ENCODE assay signal across 1 cellular context in genomic region chr16:81593481-81593880, GRCh38.
TF ChIP-seq lines count a peak whose summit lies in the region.

No MANE protein-coding gene starts in this region.

TF ChIP-seq in HepG2, 621 proteins besides CTCF, POLR2A, EP300 and RAD21 (continued from another document):
- TF ChIP-seq, protein P1, sequence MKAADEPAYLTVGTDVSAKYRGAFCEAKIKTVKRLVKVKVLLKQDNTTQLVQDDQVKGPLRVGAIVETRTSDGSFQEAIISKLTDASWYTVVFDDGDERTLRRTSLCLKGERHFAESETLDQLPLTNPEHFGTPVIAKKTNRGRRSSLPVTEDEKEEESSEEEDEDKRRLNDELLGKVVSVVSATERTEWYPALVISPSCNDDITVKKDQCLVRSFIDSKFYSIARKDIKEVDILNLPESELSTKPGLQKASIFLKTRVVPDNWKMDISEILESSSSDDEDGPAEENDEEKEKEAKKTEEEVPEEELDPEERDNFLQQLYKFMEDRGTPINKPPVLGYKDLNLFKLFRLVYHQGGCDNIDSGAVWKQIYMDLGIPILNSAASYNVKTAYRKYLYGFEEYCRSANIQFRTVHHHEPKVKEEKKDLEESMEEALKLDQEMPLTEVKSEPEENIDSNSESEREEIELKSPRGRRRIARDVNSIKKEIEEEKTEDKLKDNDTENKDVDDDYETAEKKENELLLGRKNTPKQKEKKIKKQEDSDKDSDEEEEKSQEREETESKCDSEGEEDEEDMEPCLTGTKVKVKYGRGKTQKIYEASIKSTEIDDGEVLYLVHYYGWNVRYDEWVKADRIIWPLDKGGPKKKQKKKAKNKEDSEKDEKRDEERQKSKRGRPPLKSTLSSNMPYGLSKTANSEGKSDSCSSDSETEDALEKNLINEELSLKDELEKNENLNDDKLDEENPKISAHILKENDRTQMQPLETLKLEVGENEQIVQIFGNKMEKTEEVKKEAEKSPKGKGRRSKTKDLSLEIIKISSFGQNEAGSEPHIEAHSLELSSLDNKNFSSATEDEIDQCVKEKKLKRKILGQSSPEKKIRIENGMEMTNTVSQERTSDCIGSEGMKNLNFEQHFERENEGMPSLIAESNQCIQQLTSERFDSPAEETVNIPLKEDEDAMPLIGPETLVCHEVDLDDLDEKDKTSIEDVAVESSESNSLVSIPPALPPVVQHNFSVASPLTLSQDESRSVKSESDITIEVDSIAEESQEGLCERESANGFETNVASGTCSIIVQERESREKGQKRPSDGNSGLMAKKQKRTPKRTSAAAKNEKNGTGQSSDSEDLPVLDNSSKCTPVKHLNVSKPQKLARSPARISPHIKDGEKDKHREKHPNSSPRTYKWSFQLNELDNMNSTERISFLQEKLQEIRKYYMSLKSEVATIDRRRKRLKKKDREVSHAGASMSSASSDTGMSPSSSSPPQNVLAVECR (CRISPR knock-in tag; IDR thresholded peaks at IDR 0.05; ENCODE audit: borderline replicate concordance) = 0 out of 2 replicates have a peak, but pooled peaks have one; percentile 15
- TF ChIP-seq ZNF280B (CRISPR knock-in tag; IDR thresholded peaks at IDR 0.05; ENCODE audit: borderline replicate concordance) (peak; percentile 33; the same call in 1 of the 2 replicates), HNRNPL (IDR thresholded peaks at IDR 0.05; ENCODE audit: low read depth, low read length) (0 out of 2 replicates have a peak, but pooled peaks have one; percentile 50), ARHGAP35 (CRISPR knock-in tag; IDR thresholded peaks at IDR 0.05; ENCODE audit: borderline replicate concordance) (no peak), CCAR2 (optimal IDR thresholded peaks at IDR 0.05; ENCODE audit: low read depth, low read length) (no peak), RBM22 (optimal IDR thresholded peaks at IDR 0.05; ENCODE audit: low read length) (peak; percentile 44)
